In genomic region chr19:41994521-41994971, GRCh38 we compare ENCODE assay signal across 10 cellular contexts. TPM values are rescaled to one million over a fixed set of nuclear protein-coding genes. Genes with fewer than 3 reads are reported as not detected.
DNase-seq lines count a peak whose midpoint lies in the region; ATAC-seq and TF ChIP-seq lines count a peak whose summit lies in the region.
"Had no signal": no experiment of that assay in that cellular context is flagged by ENCODE, and none has a peak within 500 bp of the region (broad histone marks: within the 10 kb centered on the region; RNA-seq: fewer than 3 reads in every experiment).

No MANE protein-coding gene starts in this region.

- POLR2A ChIA-PET in activated CD4-positive, alpha-beta T cell treated with anti-CD3 and anti-CD28 coated beads for 36 hours (lab: Charles Lee): no interaction called here

- H3K4me3 ChIP-seq in Loucy (ENCODE audit: low read length, poor library complexity, severe bottlenecking): peak overlapping the region; percentile 84
- H3K4me3 ChIP-seq in skeletal muscle cell (ENCODE audit: low read depth, low read length): peak overlapping the region; percentile 43

- peaks cover 29% of the 10 kb centered on the region for H3K4me1 Mint-ChIP-seq in activated CD4-positive, alpha-beta T cell treated with anti-CD3 and anti-CD28 coated beads for 36 hours

- no peaks in the 10 kb centered on the region for H3K9me3 Mint-ChIP-seq in activated CD4-positive, alpha-beta T cell treated with anti-CD3 and anti-CD28 coated beads for 36 hours (ENCODE audit: low read depth)

- H3K9ac ChIP-seq in Loucy (ENCODE audit: low read depth, low read length, poor library complexity, severe bottlenecking): no peak overlapping the region

- H3K27me3 ChIP-seq in Loucy (ENCODE audit: insufficient read depth, low read length, poor library complexity, severe bottlenecking): no peaks in the 10 kb centered on the region

- H3K36me3 ChIP-seq in Loucy (ENCODE audit: insufficient read depth, low read length): no peaks in the 10 kb centered on the region
- H3K36me3 ChIP-seq: left lung had no signal

- H3K9me2 ChIP-seq in Loucy (replicated peaks; ENCODE audit: low read depth, low read length): no peaks in the 10 kb centered on the region

- no peaks in the 10 kb centered on the region for H3F3A ChIP-seq in Loucy (ENCODE audit: low read depth)

- TF ChIP-seq CTCF in Loucy (conservative IDR thresholded peaks at IDR 0.05; ENCODE audit: low read length): no peak

- H2AFZ ChIP-seq in Loucy (ENCODE audit: low read length): peak overlapping the region; percentile 99

- intact Hi-C loops in activated CD4-positive, alpha-beta T cell treated with anti-CD3 and anti-CD28 coated beads for 36 hours (cut with DNase I, micrococcal nuclease): loop anchor here (1.0 to 5.0 kb wide), 2 partner anchors 35 to 58 kb away; partner anchors contain the start of gene RABAC1 (in 1 of the 2)

- H3K27ac Mint-ChIP-seq in activated CD4-positive, alpha-beta T cell treated with anti-CD3 and anti-CD28 coated beads for 36 hours: no peak overlapping the region

- ATAC-seq in activated CD4-positive, alpha-beta T cell treated with anti-CD3 and anti-CD28 coated beads for 36 hours: peak; percentile 11
- ATAC-seq in HG02852 (IDR thresholded peaks at IDR 0.05; ENCODE audit: unreplicated experiment): no peak

- H3K4me2 ChIP-seq in Loucy (ENCODE audit: low read depth, low read length, poor library complexity, severe bottlenecking): peak overlapping the region; percentile 91

- peak; percentile 34 for DNase-seq in activated CD4-positive, alpha-beta T cell treated with anti-CD3 and anti-CD28 coated beads for 36 hours
- DNase-seq in activated CD4-positive, alpha-beta T cell treated with anti-CD3 and anti-CD28 coated beads for 48 hours: no peak
- DNase-seq in cerebellar cortex (ENCODE audit: low spot score) (peak; percentile 9), skeletal muscle cell (ENCODE audit: low read depth) (no peak), globus pallidus (ENCODE audit: low spot score) (no peak), GDM1 (lab: John Stamatoyannopoulos, UW) (no peak)

- CTCF ChIA-PET in activated CD4-positive, alpha-beta T cell treated with anti-CD3 and anti-CD28 coated beads for 36 hours (lab: Charles Lee): interaction anchor here (0.5 kb wide), 1 partner anchor 224 kb away, joined by 5 read pairs; no protein-coding TSS in a partner anchor

- H3K4me3 Mint-ChIP-seq in activated CD4-positive, alpha-beta T cell treated with anti-CD3 and anti-CD28 coated beads for 36 hours: peak overlapping the region; percentile 2

- H3K9me3 ChIP-seq in Loucy (ENCODE audit: insufficient read depth, low read depth, low read length): no peaks in the 10 kb centered on the region
- H3K9me3 ChIP-seq: left lung had no signal

- H4K20me1 ChIP-seq in Loucy (ENCODE audit: insufficient read depth, low read length, poor library complexity, severe bottlenecking): no peaks in the 10 kb centered on the region

- H3K27me3 Mint-ChIP-seq in activated CD4-positive, alpha-beta T cell treated with anti-CD3 and anti-CD28 coated beads for 36 hours: peaks cover 39% of the 10 kb centered on the region

- peaks cover 9% of the 10 kb centered on the region for H3K4me1 ChIP-seq in Loucy (ENCODE audit: insufficient read depth, low read length, poor library complexity, severe bottlenecking)

- no peaks in the 10 kb centered on the region for H3K79me2 ChIP-seq in Loucy (ENCODE audit: insufficient read depth, low read length)

- H3K36me3 Mint-ChIP-seq in activated CD4-positive, alpha-beta T cell treated with anti-CD3 and anti-CD28 coated beads for 36 hours (ENCODE audit: low read depth): no peaks in the 10 kb centered on the region

RNA-seq across cellular contexts. Expression of gene ATP1A3, which starts 0.5 kb away (rescaled TPM):
- 1 to 10 TPM; 1.8 TPM for total RNA-seq in activated CD4-positive, alpha-beta T cell treated with anti-CD3 and anti-CD28 coated beads for 36 hours
- total RNA-seq: dermis microvascular lymphatic vessel endothelial cell, left lung had no signal

RNA-seq across cellular contexts. Expression of gene RABAC1, which starts 35.4 kb away (rescaled TPM):
- 10 to 100 TPM; 35.3 to 49.7 TPM for total RNA-seq in activated CD4-positive, alpha-beta T cell treated with anti-CD3 and anti-CD28 coated beads for 36 hours

Comparison
In these comparisons a context has a peak if more than half of its experiments do, and no peak if none do; other contexts are left out.
1. DNase-seq: peak in activated CD4-positive, alpha-beta T cell treated with anti-CD3 and anti-CD28 coated beads for 36 hours (single experiment) and cerebellar cortex (single experiment); none in activated CD4-positive, alpha-beta T cell treated with anti-CD3 and anti-CD28 coated beads for 48 hours (single experiment), skeletal muscle cell (single experiment), globus pallidus (single experiment) and GDM1 (single experiment).